Comparison of ENCODE assay signal across 8 cellular contexts in the genomic region with DNA sequence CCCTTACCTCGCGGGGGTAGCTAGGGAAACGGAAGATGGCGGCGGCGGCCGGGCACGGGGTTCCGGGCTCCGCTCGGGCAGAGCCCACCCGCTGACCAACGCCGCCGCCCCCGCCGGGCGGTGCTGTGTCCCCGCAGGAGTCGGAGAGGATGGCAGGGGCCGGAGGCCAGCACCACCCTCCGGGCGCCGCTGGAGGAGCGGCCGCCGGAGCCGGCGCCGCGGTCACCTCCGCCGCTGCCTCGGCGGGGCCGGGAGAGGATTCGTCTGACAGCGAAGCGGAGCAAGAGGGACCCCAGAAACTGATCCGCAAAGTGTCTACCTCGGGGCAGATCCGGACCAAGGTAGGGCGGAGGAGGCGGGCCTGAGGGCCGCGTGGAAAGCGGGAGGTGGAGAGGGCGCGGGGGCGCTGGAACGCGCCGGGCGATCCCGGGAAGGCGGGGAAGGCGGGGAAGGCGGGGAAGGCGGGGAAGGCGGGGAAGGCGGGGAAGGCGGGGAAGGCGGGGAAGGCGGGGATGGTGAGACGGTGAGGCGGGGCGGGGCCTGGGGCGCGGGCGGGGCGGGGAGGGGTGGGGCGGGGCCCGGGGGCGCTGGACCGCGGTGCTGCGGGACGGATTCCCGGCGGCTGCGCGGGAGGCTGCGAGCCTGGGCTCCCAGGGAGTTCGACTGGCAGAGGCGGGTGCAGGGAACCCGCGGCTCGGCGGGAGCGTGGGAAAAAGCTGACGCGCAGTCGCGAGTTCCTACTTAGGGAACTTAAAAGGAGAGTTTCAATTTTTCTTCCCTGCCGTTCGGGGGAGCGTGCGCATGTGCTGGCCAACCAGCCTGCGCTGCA. TPM values are rescaled to one million over a fixed set of nuclear protein-coding genes. Genes with fewer than 3 reads are reported as not detected.
DNase-seq lines count a peak whose midpoint lies in the region; ATAC-seq and TF ChIP-seq lines count a peak whose summit lies in the region.

A gene with protein sequence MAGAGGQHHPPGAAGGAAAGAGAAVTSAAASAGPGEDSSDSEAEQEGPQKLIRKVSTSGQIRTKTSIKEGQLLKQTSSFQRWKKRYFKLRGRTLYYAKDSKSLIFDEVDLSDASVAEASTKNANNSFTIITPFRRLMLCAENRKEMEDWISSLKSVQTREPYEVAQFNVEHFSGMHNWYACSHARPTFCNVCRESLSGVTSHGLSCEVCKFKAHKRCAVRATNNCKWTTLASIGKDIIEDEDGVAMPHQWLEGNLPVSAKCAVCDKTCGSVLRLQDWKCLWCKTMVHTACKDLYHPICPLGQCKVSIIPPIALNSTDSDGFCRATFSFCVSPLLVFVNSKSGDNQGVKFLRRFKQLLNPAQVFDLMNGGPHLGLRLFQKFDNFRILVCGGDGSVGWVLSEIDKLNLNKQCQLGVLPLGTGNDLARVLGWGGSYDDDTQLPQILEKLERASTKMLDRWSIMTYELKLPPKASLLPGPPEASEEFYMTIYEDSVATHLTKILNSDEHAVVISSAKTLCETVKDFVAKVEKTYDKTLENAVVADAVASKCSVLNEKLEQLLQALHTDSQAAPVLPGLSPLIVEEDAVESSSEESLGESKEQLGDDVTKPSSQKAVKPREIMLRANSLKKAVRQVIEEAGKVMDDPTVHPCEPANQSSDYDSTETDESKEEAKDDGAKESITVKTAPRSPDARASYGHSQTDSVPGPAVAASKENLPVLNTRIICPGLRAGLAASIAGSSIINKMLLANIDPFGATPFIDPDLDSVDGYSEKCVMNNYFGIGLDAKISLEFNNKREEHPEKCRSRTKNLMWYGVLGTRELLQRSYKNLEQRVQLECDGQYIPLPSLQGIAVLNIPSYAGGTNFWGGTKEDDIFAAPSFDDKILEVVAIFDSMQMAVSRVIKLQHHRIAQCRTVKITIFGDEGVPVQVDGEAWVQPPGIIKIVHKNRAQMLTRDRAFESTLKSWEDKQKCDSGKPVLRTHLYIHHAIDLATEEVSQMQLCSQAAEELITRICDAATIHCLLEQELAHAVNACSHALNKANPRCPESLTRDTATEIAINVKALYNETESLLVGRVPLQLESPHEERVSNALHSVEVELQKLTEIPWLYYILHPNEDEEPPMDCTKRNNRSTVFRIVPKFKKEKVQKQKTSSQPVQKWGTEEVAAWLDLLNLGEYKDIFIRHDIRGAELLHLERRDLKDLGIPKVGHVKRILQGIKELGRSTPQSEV (plus strand): TSS at position 24 of the 829 bp plus-strand sequence. CDS start 126 bp downstream, at position 150.

- H3K9ac ChIP-seq in Karpas-422 (ENCODE audit: low read length) = peak within 1 kb of the TSS; percentile 81

- no peaks in the 10 kb centered on the region for H3K9me2 ChIP-seq in Karpas-422 (replicated peaks; ENCODE audit: insufficient read depth, low read length)

- 0 to 1% methylated on average over 87 to 93 of the region's 99 CpGs for WGBS in heart right ventricle, 2 donors

- 0 out of 2 replicates have a peak, but pooled peaks cover 20% of the 10 kb centered on the region for H4K20me1 ChIP-seq in Karpas-422 (ENCODE audit: insufficient read depth, low read depth, low read length)

- H3K9me3 ChIP-seq in Karpas-422 (ENCODE audit: low read length) (no peaks in the 10 kb centered on the region), heart right ventricle (no peaks in the 10 kb centered on the region)

- H3K79me2 ChIP-seq in Karpas-422 (ENCODE audit: low read length) = no peaks in the 10 kb centered on the region

- peak within 1 kb of the TSS; percentile 94 for H3K4me2 ChIP-seq in Karpas-422 (ENCODE audit: low read depth, low read length, poor library complexity, severe bottlenecking)

- H2AFZ ChIP-seq in Karpas-422 (ENCODE audit: low read length) = peak within 1 kb of the TSS; percentile 77

- H3K27ac ChIP-seq in Karpas-422 (ENCODE audit: low read length) = no peak within 1 kb of the TSS
- peak within 1 kb of the TSS; percentile 80 to 96 (median 92) for H3K27ac ChIP-seq in heart right ventricle

- DNase-seq in EL = peak; percentile 77
- peak; percentile 77 for DNase-seq in Karpas-422
- peak; percentile 73 for DNase-seq in SW480 (ENCODE audit: low spot score)
- DNase-seq in amniotic stem cell (lab: John Stamatoyannopoulos, UW) = peak; percentile 40
- DNase-seq in heart right ventricle = peak; percentile 87 to 88
- peak; percentile 36 for DNase-seq in pons (ENCODE audit: low spot score)

- peaks cover 15% of the 10 kb centered on the region for H3K4me1 ChIP-seq in Karpas-422 (ENCODE audit: low read length)
- H3K4me1 ChIP-seq in heart right ventricle = peaks cover 0 to 23% (median 15%) of the 10 kb centered on the region in 9 donors

- intact Hi-C loops in heart right ventricle (cut with DNase I) = loop anchor here in 6 of 10 donors (5.0 to 10.0 kb wide), 7 partner anchors 33 to 384 kb away; no protein-coding TSS in a partner anchor

- H3K36me3 ChIP-seq in Karpas-422 (ENCODE audit: insufficient read depth, low read length) (no peaks in the 10 kb centered on the region), heart right ventricle (peaks cover 0 to 6% (median 0%) of the 10 kb centered on the region in 9 donors)

- ATAC-seq in GM21786 (IDR thresholded peaks at IDR 0.05; ENCODE audit: unreplicated experiment) (peak; percentile 41), heart right ventricle (peak; percentile 83 to 91 (median 87)), HG03457 (IDR thresholded peaks at IDR 0.05; ENCODE audit: unreplicated experiment) (no peak)

- H3K4me3 ChIP-seq in Karpas-422 (ENCODE audit: low read length) (peak within 1 kb of the TSS; percentile 92), heart right ventricle (peak within 1 kb of the TSS; percentile 76 to 93 (median 86))

- H3K27me3 ChIP-seq in Karpas-422 (ENCODE audit: low read length) (no peaks in the 10 kb centered on the region), heart right ventricle (peaks cover 0 to 12% (median 0%) of the 10 kb centered on the region in 7 donors)

- TF ChIP-seq CTCF in heart right ventricle (IDR thresholded peaks at IDR 0.05) = peak in 7 of 9 donors; percentile 9 to 47 (median 29)

RNA-seq across cellular contexts. Expression of the gene that starts here (rescaled TPM):
- total RNA-seq in Karpas-422 (2014; rRNA removed; shearing (Covaris generic); ENCODE audit: low replicate concordance) = 3.8 and 7.3 TPM in 2 replicates
- 10 to 100 TPM in 1 of 10 donors, 1 to 10 TPM in 9; 4.7 to 11.0 (median 8.1) TPM for total RNA-seq in heart right ventricle
- 1 to 10 TPM; 1.2 to 2.7 TPM for polyA plus RNA-seq in heart right ventricle

Comparison
In these comparisons a context has a peak if more than half of its experiments do, and no peak if none do; other contexts are left out.
1. DNase-seq: peak in every context shown above with its lines; median percentile 88 in heart right ventricle; 77 in EL; 77 in Karpas-422; 73 in SW480; 40 in amniotic stem cell; 36 in pons.